Comparison of ENCODE assay signal across 1 cellular context in genomic region chr12:108664338-108665258, GRCh38.
A peak's percentile ranks its signal among the peaks of the same experiment; 100 is the strongest.
TF ChIP-seq lines count a peak whose summit lies in the region.

No MANE protein-coding gene starts in this region.

TF ChIP-seq in HepG2, 621 proteins besides CTCF, POLR2A, EP300 and RAD21 (continued from another document and continues in another):
- TF ChIP-seq ZNF407 (CRISPR knock-in tag; IDR thresholded peaks at IDR 0.05; ENCODE audit: not compliant biosample characterization) (no peak), JARID2 (CRISPR knock-in tag; IDR thresholded peaks at IDR 0.05; ENCODE audit: insufficient replicate concordance) (no peak), ZNF441 (CRISPR knock-in tag; IDR thresholded peaks at IDR 0.05; ENCODE audit: borderline replicate concordance) (no peak), ZSCAN22 (CRISPR knock-in tag; IDR thresholded peaks at IDR 0.05) (no peak), CSRNP2 (CRISPR knock-in tag; conservative IDR thresholded peaks at IDR 0.05; ENCODE audit: low read depth) (no peak), FOXP4 (CRISPR knock-in tag; IDR thresholded peaks at IDR 0.05) (peak; percentile 67; the same call in 1 of the 2 replicates), KLF15 (CRISPR knock-in tag; IDR thresholded peaks at IDR 0.05; ENCODE audit: borderline replicate concordance) (no peak), ZNF674 (CRISPR knock-in tag; IDR thresholded peaks at IDR 0.05; ENCODE audit: low read depth) (no peak), ZNF710 (CRISPR knock-in tag; IDR thresholded peaks at IDR 0.05; ENCODE audit: borderline replicate concordance) (peak; percentile 30; the same call in 1 of the 2 replicates), SCMH1 (CRISPR knock-in tag; IDR thresholded peaks at IDR 0.05; ENCODE audit: borderline replicate concordance) (no peak), PRPF4 (IDR thresholded peaks at IDR 0.05; ENCODE audit: low read depth, low read length, poor library complexity, severe bottlenecking) (no peak), ZNF503 (CRISPR knock-in tag; IDR thresholded peaks at IDR 0.05) (no peak), FUBP1 (CRISPR knock-in tag; IDR thresholded peaks at IDR 0.05; ENCODE audit: borderline replicate concordance) (no peak), KDM5B (CRISPR knock-in tag; IDR thresholded peaks at IDR 0.05; ENCODE audit: borderline replicate concordance) (no peak), ARID5B (CRISPR knock-in tag; IDR thresholded peaks at IDR 0.05) (peak; percentile 81), TBX2 (CRISPR knock-in tag; IDR thresholded peaks at IDR 0.05; ENCODE audit: borderline replicate concordance) (peak; percentile 47), BRCA1 (CRISPR knock-in tag; IDR thresholded peaks at IDR 0.05) (no peak), ZNF850 (CRISPR knock-in tag; conservative IDR thresholded peaks at IDR 0.05) (no peak), ZNF841 (CRISPR knock-in tag; IDR thresholded peaks at IDR 0.05; ENCODE audit: borderline replicate concordance) (no peak), DDIT3 (CRISPR knock-in tag; IDR thresholded peaks at IDR 0.05) (no peak), ZBED4 (CRISPR knock-in tag; IDR thresholded peaks at IDR 0.05; ENCODE audit: borderline replicate concordance) (no peak), CBX1 (IDR thresholded peaks at IDR 0.05; ENCODE audit: low read depth) (no peak), PAWR (CRISPR knock-in tag; IDR thresholded peaks at IDR 0.05; ENCODE audit: borderline replicate concordance) (no peak), ZNF274 (CRISPR knock-in tag; IDR thresholded peaks at IDR 0.05) (no peak), NR3C1 (CRISPR knock-in tag; IDR thresholded peaks at IDR 0.05) (no peak)
